In genomic region chr1:157199421-157199755, GRCh38 we compare ENCODE assay signal across 18 cellular contexts.
A peak's percentile ranks its signal among the peaks of the same experiment; 100 is the strongest.
DNase-seq lines count a peak whose midpoint lies in the region; ATAC-seq and TF ChIP-seq lines count a peak whose summit lies in the region.
"Had no signal": no experiment of that assay in that cellular context is flagged by ENCODE, and none has a peak within 500 bp of the region (broad histone marks: within the 10 kb centered on the region; RNA-seq: fewer than 3 reads in every experiment).

No MANE protein-coding gene starts in this region.

- ATAC-seq in Panc1, result peak; percentile 14; the same call in 1 of the 2 replicates
- ATAC-seq: naive thymus-derived CD4-positive, alpha-beta T cell had no signal

- CTCF ChIA-PET in Panc1 (lab: Charles Lee), result no interaction called here

- no TSS peak for BruUV-seq in Panc1 (replicated peaks; lab: Mats Ljungman, UMichigan)

- H3K27me3 ChIP-seq in Panc1 (ENCODE audit: control insufficient read depth, insufficient read depth, low read length) (no peaks in the 10 kb centered on the region; the same call in none of the 2 replicates), sigmoid colon (peaks cover 0 to 9% (median 0%) of the 10 kb centered on the region in 3 donors), WERI-Rb-1 (ENCODE audit: insufficient read depth, low read depth, severe bottlenecking) (peaks cover 17% of the 10 kb centered on the region)
- H3K27me3 ChIP-seq: SJCRH30, vagina had no signal

- H3K4me3 ChIP-seq in Panc1 (ENCODE audit: low read depth in 2 of 2, low read length in 2 of 2), result no peak overlapping the region
- H3K4me3 ChIP-seq in fibroblast of the aortic adventitia (ENCODE audit: low read depth, low read length), result no peak overlapping the region
- no peak overlapping the region for H3K4me3 ChIP-seq in sigmoid colon
- H3K4me3 ChIP-seq in WERI-Rb-1 (ENCODE audit: low read depth, low read length), result no peak overlapping the region
- H3K4me3 ChIP-seq: pancreas, SJCRH30, vagina had no signal

- no peaks in the 10 kb centered on the region for H3K9me3 ChIP-seq in Panc1 (ENCODE audit: control insufficient read depth, insufficient read depth, low read depth, low read length)
- no peaks in the 10 kb centered on the region for H3K9me3 ChIP-seq in sigmoid colon
- H3K9me3 ChIP-seq in WERI-Rb-1 (ENCODE audit: severe bottlenecking), result no peaks in the 10 kb centered on the region
- H3K9me3 ChIP-seq: BE2C, pancreas, SJCRH30, vagina had no signal

- H3K4me1 ChIP-seq in Panc1 (ENCODE audit: control insufficient read depth, insufficient read depth, low read length), result no peaks in the 10 kb centered on the region
- H3K4me1 ChIP-seq in sigmoid colon, result no peaks in the 10 kb centered on the region
- H3K4me1 ChIP-seq: BE2C, SJCRH30, vagina had no signal

- POLR2A ChIA-PET in Panc1 (lab: Charles Lee), result no interaction called here

- TF ChIP-seq POLR2A in sigmoid colon (IDR thresholded peaks at IDR 0.05), result no peak

- H3K27ac ChIP-seq in Panc1 (ENCODE audit: low read length) (no peak overlapping the region), sigmoid colon (no peak overlapping the region), WERI-Rb-1 (no peak overlapping the region)
- H3K27ac ChIP-seq: HL-60, KMS-11, SJCRH30, vagina had no signal

- DNase-seq in ELR (ENCODE audit: low read depth), result peak; percentile 5
- DNase-seq in Panc1 (ENCODE audit: low read depth, low spot score), result no peak
- peak; percentile 9 for DNase-seq in fibroblast of the aortic adventitia (ENCODE audit: low read depth)
- DNase-seq in sigmoid colon, result peak; percentile 54
- no peak for DNase-seq in NCI-H1436 (lab: John Stamatoyannopoulos, UW)
- no peak for DNase-seq in WERI-Rb-1
- DNase-seq in medulla oblongata (ENCODE audit: extremely low spot score), result no peak
- DNase-seq: activated CD4-positive, alpha-beta memory T cell treated with anti-CD3 and anti-CD28 coated beads for 36 hours; activated naive CD4-positive, alpha-beta T cell treated with anti-CD3 and anti-CD28 coated beads, Interleukin-2, amount 50 U/mL, for 16 hours; activated T-cell treated with anti-CD3 and anti-CD28 coated beads, Interleukin-2, amount 50 U/mL, for 24 hours; BE2C; naive thymus-derived CD4-positive, alpha-beta T cell; NCI-H1048; SJCRH30 had no signal

- in situ Hi-C loops in Panc1 (cut with HindIII; ENCODE audit: low pct_unique_long_range_greater_than_20kb, low sequenced_read_pairs), result no loop called here

- intact Hi-C loops in Panc1 (cut with micrococcal nuclease; ENCODE audit: unreplicated experiment), result no loop called here
- intact Hi-C loops in sigmoid colon (cut with DNase I), result no loop called here

- TF ChIP-seq CTCF in Panc1 (IDR thresholded peaks at IDR 0.05) (no peak), fibroblast of the aortic adventitia (IDR thresholded peaks at IDR 0.05; ENCODE audit: insufficient read depth, low read length) (no peak), sigmoid colon (IDR thresholded peaks at IDR 0.05) (no peak), WERI-Rb-1 (IDR thresholded peaks at IDR 0.05; ENCODE audit: low read depth, low read length) (no peak)

- H3K36me3 ChIP-seq in Panc1 (ENCODE audit: control insufficient read depth, insufficient read depth, low read length) (no peaks in the 10 kb centered on the region), sigmoid colon (no peaks in the 10 kb centered on the region), WERI-Rb-1 (no peaks in the 10 kb centered on the region)
- H3K36me3 ChIP-seq: BE2C, pancreas, SJCRH30, vagina had no signal

- WGBS in sigmoid colon, 2 donors, result 72 to 77% methylated on average over 3 of the region's 3 CpGs

- TF ChIP-seq EP300 in sigmoid colon (IDR thresholded peaks at IDR 0.05), result no peak

Comparison
In these comparisons a context has a peak if more than half of its experiments do, and no peak if none do; other contexts are left out.
1. DNase-seq: peak in ELR (single experiment), fibroblast of the aortic adventitia (single experiment) and sigmoid colon (single experiment); none in Panc1 (single experiment), NCI-H1436 (single experiment), WERI-Rb-1 (single experiment) and medulla oblongata (single experiment).